Comparison of ENCODE assay signal across 8 cellular contexts in genomic region chr16:21302454-21302853, GRCh38. TPM values are rescaled to one million over a fixed set of nuclear protein-coding genes. Genes with fewer than 3 reads are reported as not detected.
DNase-seq lines count a peak whose midpoint lies in the region; ATAC-seq and TF ChIP-seq lines count a peak whose summit lies in the region.

No MANE protein-coding gene starts in this region.

- H3K79me2 ChIP-seq in OCI-LY3 (ENCODE audit: low read length), result no peaks in the 10 kb centered on the region; the same call in 1 of the 2 replicates

- WGBS in esophagus, 2 donors, result 43 to 48% methylated on average over 3 of the region's 3 CpGs

- H4K20me1 ChIP-seq in OCI-LY3 (ENCODE audit: insufficient read depth, low read length), result no peaks in the 10 kb centered on the region

- H3K27me3 Mint-ChIP-seq in activated T-cell treated with anti-CD3 and anti-CD28 coated beads, Interleukin-2, amount 50 U/mL, for 4 hours (ENCODE audit: low read depth), result peaks cover 11% of the 10 kb centered on the region

- peak overlapping the region; percentile 32; the same call in 1 of the 2 replicates for H2AFZ ChIP-seq in OCI-LY3 (ENCODE audit: low read depth, low read length)

- peaks cover 7% of the 10 kb centered on the region for H3K27me3 ChIP-seq in OCI-LY3 (ENCODE audit: low read depth, low read length)
- no peaks in the 10 kb centered on the region for H3K27me3 ChIP-seq in esophagus (ENCODE audit: control insufficient read depth in 1 of 2, insufficient read depth in 2 of 2, low read length in 2 of 2)
- H3K27me3 ChIP-seq in subcutaneous abdominal adipose tissue (ENCODE audit: control insufficient read depth in 5 of 5, insufficient read depth in 4 of 5, low read length in 5 of 5), result peaks cover 0 to 4% (median 0%) of the 10 kb centered on the region in 5 donors

- peak overlapping the region; percentile 100 for H3K4me2 ChIP-seq in OCI-LY3 (ENCODE audit: low read length)

- H3K4me1 ChIP-seq in OCI-LY3 (ENCODE audit: low read length) (peaks cover 24% of the 10 kb centered on the region), esophagus (ENCODE audit: control insufficient read depth in 2 of 2, insufficient read depth in 2 of 2, low read length in 1 of 2) (peaks cover 0 to 3% of the 10 kb centered on the region in 2 donors), subcutaneous abdominal adipose tissue (ENCODE audit: control insufficient read depth in 5 of 5, insufficient read depth in 5 of 5, low read length in 5 of 5) (peaks cover 0 to 21% (median 17%) of the 10 kb centered on the region in 5 donors)

- no peaks in the 10 kb centered on the region for H3K9me3 ChIP-seq in OCI-LY3 (ENCODE audit: insufficient read depth, low read length)
- H3K9me3 ChIP-seq in esophagus (ENCODE audit: control insufficient read depth in 2 of 2, insufficient read depth in 1 of 2, low read depth in 1 of 2, low read length in 1 of 2), result no peaks in the 10 kb centered on the region
- H3K9me3 ChIP-seq in subcutaneous abdominal adipose tissue (ENCODE audit: control insufficient read depth in 5 of 5, low read length in 5 of 5), result no peaks in the 10 kb centered on the region

- no peaks in the 10 kb centered on the region for H3K9me3 Mint-ChIP-seq in activated T-cell treated with anti-CD3 and anti-CD28 coated beads, Interleukin-2, amount 50 U/mL, for 4 hours

- no peaks in the 10 kb centered on the region for H3K36me3 ChIP-seq in OCI-LY3 (replicated peaks; ENCODE audit: low read depth, low read length)
- H3K36me3 ChIP-seq in esophagus (ENCODE audit: control insufficient read depth in 2 of 2, insufficient read depth in 2 of 2, low read length in 1 of 2), result no peaks in the 10 kb centered on the region
- H3K36me3 ChIP-seq in subcutaneous abdominal adipose tissue (ENCODE audit: control insufficient read depth in 5 of 5, insufficient read depth in 5 of 5, low read length in 5 of 5), result no peaks in the 10 kb centered on the region

- H3K9ac ChIP-seq in OCI-LY3 (ENCODE audit: low read length) (peak overlapping the region; percentile 79), subcutaneous abdominal adipose tissue (ENCODE audit: low read length in 5 of 5) (peak overlapping the region in 2 of 5 donors; percentile 26 to 50)

- DNase-seq in activated T-cell treated with anti-CD3 and anti-CD28 coated beads, Interleukin-2, amount 50 U/mL, for 4 hours, result no peak
- DNase-seq in activated T-cell treated with anti-CD3 and anti-CD28 coated beads for 4 hours (no peak), HPDE6-E6E7 (ENCODE audit: extremely low spot score) (no peak), mesenteric fat pad (ENCODE audit: low spot score) (no peak)

- H3K4me3 ChIP-seq in OCI-LY3 (ENCODE audit: low read length), result peak overlapping the region; percentile 85
- peak overlapping the region in 1 of 2 donors; percentile 71 for H3K4me3 ChIP-seq in esophagus (ENCODE audit: low read depth in 1 of 2, low read length in 2 of 2)
- peak overlapping the region; percentile 15 to 86 (median 76) for H3K4me3 ChIP-seq in subcutaneous abdominal adipose tissue (ENCODE audit: low read depth in 1 of 5, low read length in 5 of 5)

- TF ChIP-seq CTCF in OCI-LY3 (IDR thresholded peaks at IDR 0.05; ENCODE audit: low read depth, low read length), result no peak

- H3K27ac ChIP-seq in OCI-LY3 (ENCODE audit: low read length) (peak overlapping the region; percentile 71), esophagus (ENCODE audit: low read depth in 2 of 2, low read length in 1 of 2) (peak overlapping the region; percentile 8 to 53), subcutaneous abdominal adipose tissue (ENCODE audit: low read depth, low read length) (peak overlapping the region; percentile 75)

- H3K4me3 Mint-ChIP-seq in activated T-cell treated with anti-CD3 and anti-CD28 coated beads, Interleukin-2, amount 50 U/mL, for 4 hours, result peak overlapping the region; percentile 84

- no peak for ATAC-seq in activated T-cell treated with anti-CD3 and anti-CD28 coated beads, Interleukin-2, amount 50 U/mL, for 4 hours
- no peak for ATAC-seq in GM21526 (IDR thresholded peaks at IDR 0.05; ENCODE audit: low FRiP score, unreplicated experiment)

- H3K4me1 Mint-ChIP-seq in activated T-cell treated with anti-CD3 and anti-CD28 coated beads, Interleukin-2, amount 50 U/mL, for 4 hours (ENCODE audit: low read depth), result peaks cover 27% of the 10 kb centered on the region

- H3K36me3 Mint-ChIP-seq in activated T-cell treated with anti-CD3 and anti-CD28 coated beads, Interleukin-2, amount 50 U/mL, for 4 hours (ENCODE audit: insufficient read depth), result no peaks in the 10 kb centered on the region

RNA-seq across cellular contexts. Expression of gene CRYM, which starts 24.4 kb away (rescaled TPM):
- not detected for total RNA-seq in activated T-cell treated with anti-CD3 and anti-CD28 coated beads, Interleukin-2, amount 50 U/mL, for 4 hours
- polyA plus RNA-seq in esophagus, result 1 to 10 TPM; 5.3 to 9.8 TPM
- total RNA-seq in mesenteric fat pad, result not detected
